8 cellular contexts compared by ENCODE assay signal in the genomic region with DNA sequence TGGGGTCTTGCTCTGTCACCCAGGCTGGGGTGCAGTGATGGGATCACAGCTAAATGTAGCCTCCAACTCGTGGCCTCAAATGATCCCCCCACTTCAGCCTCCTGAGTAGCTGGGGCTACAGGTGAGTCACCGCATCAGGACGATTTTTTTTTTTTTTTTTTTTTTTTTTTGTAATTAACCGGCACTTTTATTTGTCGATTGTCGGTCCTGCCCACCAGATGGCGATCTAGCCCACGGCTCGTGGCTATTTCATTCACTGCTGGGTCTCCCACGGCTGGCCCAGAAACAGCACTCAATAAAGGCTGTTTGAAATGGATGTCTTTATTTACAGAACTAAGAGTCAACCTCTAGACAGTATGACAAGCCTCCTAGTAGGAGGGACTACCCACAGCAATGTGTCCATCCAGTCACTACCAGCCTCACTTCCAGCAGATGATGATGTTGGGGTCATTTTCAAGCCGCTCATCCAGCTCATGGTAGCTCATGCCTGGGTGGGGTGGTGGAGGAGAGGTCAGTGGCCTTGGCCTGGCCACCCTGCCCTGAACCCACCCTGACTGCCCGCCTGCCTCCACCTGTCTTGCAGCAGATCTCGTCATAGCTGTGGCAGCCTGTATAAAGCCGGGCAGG. TPM values are rescaled to one million over a fixed set of nuclear protein-coding genes. Genes with fewer than 3 reads are reported as not detected.
A peak's percentile ranks its signal among the peaks of the same experiment; 100 is the strongest.
DNase-seq lines count a peak whose midpoint lies in the region; ATAC-seq and TF ChIP-seq lines count a peak whose summit lies in the region.

No MANE protein-coding gene starts in this region.

- H3K9me2 ChIP-seq in Karpas-422 (replicated peaks; ENCODE audit: insufficient read depth, low read length) (no peaks in the 10 kb centered on the region), SK-N-SH (no peaks in the 10 kb centered on the region)

- H3K27ac ChIP-seq in Karpas-422 (ENCODE audit: low read length) = no peak overlapping the region
- H3K27ac ChIP-seq in SK-N-SH (ENCODE audit: low read depth in 2 of 2, low read length in 1 of 2) = peak overlapping the region in 1 of 2 experiments; percentile 35; a peak in 1 of 4 replicates
- H3K27ac ChIP-seq in heart left ventricle = no peak overlapping the region
- H3K27ac ChIP-seq in gastrocnemius medialis = peak overlapping the region in 3 of 4 donors; percentile 7 to 14 (median 12)

- H3K4me1 ChIP-seq in Karpas-422 (ENCODE audit: low read length) (peaks cover 35% of the 10 kb centered on the region), SK-N-SH (ENCODE audit: control insufficient read depth in 1 of 2, insufficient read depth in 2 of 2, low read depth in 1 of 2, low read length in 1 of 2) (peaks cover 11 to 42% of the 10 kb centered on the region in 2 experiments; a peak in 1 of 4 replicates), heart left ventricle (peaks cover 5 to 50% (median 37%) of the 10 kb centered on the region in 12 donors), gastrocnemius medialis (peaks cover 23 to 45% of the 10 kb centered on the region in 2 donors)

- DNase-seq in DMS53 (lab: John Stamatoyannopoulos, UW) = peak; percentile 81
- peak; percentile 93 for DNase-seq in Karpas-422
- peak; percentile 83 for DNase-seq in SK-N-SH
- peak; percentile 78 for DNase-seq in activated naive CD4-positive, alpha-beta T cell treated with anti-CD3 and anti-CD28 coated beads, Interleukin-2, amount 50 U/mL, for 16 hours
- DNase-seq in heart left ventricle = peak; percentile 58 to 76 (median 73)
- DNase-seq in gastrocnemius medialis = peak in 1 of 2 donors; percentile 51

- H3K27me3 ChIP-seq in Karpas-422 (ENCODE audit: low read length) (no peaks in the 10 kb centered on the region), SK-N-SH (ENCODE audit: insufficient read depth) (no peaks in the 10 kb centered on the region), heart left ventricle (no peaks in the 10 kb centered on the region), gastrocnemius medialis (no peaks in the 10 kb centered on the region)

- no peak for TF ChIP-seq EP300 in SK-N-SH (IDR thresholded peaks at IDR 0.05; ENCODE audit: borderline replicate concordance in 1 of 2, low read depth in 1 of 2, low read length in 1 of 2)

- H3K4me3 ChIP-seq in Karpas-422 (ENCODE audit: low read length) (no peak overlapping the region), SK-N-SH (ENCODE audit: low read depth in 2 of 2, low read length in 1 of 2) (no peak overlapping the region), heart left ventricle (no peak overlapping the region), gastrocnemius medialis (no peak overlapping the region)

- POLR2A ChIA-PET in SK-N-SH (lab: Yijun Ruan, JAX) = interaction anchor here (0.9 to 2.6 kb wide), 5 partner anchors 10 to 221 kb away, joined by 3 to 5 read pairs (median 4); a partner anchor contains a TSS

- H3K79me2 ChIP-seq in Karpas-422 (ENCODE audit: low read length) (peaks cover 24% of the 10 kb centered on the region), SK-N-SH (ENCODE audit: insufficient read depth) (peaks cover 28% of the 10 kb centered on the region)

- H3K9me3 ChIP-seq in Karpas-422 (ENCODE audit: low read length) (no peaks in the 10 kb centered on the region), SK-N-SH (no peaks in the 10 kb centered on the region), heart left ventricle (no peaks in the 10 kb centered on the region), gastrocnemius medialis (no peaks in the 10 kb centered on the region)

- intact Hi-C loops in heart left ventricle (cut with DNase I) = loop anchor here in 9 of 10 donors (1.0 to 10.0 kb wide), 5 partner anchors 85 to 1038 kb away; a partner anchor contains a TSS
- intact Hi-C loops in gastrocnemius medialis (cut with DNase I; ENCODE audit: low total_unique reads) = loop anchor here (1.0 kb wide), 2 partner anchors 41 to 195 kb away; no protein-coding TSS in a partner anchor

- ATAC-seq in heart left ventricle (no peak), gastrocnemius medialis (no peak), HG02970 (IDR thresholded peaks at IDR 0.05; ENCODE audit: low FRiP score, unreplicated experiment) (no peak), GM19452 (IDR thresholded peaks at IDR 0.05; ENCODE audit: unreplicated experiment) (no peak)

- H3K36me3 ChIP-seq in Karpas-422 (ENCODE audit: insufficient read depth, low read length) = no peaks in the 10 kb centered on the region
- H3K36me3 ChIP-seq in SK-N-SH (replicated peaks in 1 of 2; ENCODE audit: control insufficient read depth in 1 of 2, insufficient read depth in 2 of 2, low read length in 1 of 2) = peaks cover 0 to 17% of the 10 kb centered on the region in 2 experiments
- peaks cover 0 to 18% (median 11%) of the 10 kb centered on the region in 9 donors for H3K36me3 ChIP-seq in heart left ventricle
- peaks cover 0 to 11% of the 10 kb centered on the region in 2 donors for H3K36me3 ChIP-seq in gastrocnemius medialis

- CTCF ChIA-PET in SK-N-SH (lab: Yijun Ruan, JAX) = interaction anchor here (0.6 to 6.0 kb wide), 38 partner anchors 9 to 566 kb away, joined by 3 to 45 read pairs (median 4); a partner anchor contains a TSS

- WGBS in SK-N-SH (ENCODE audit: low lambda C conversion rate) = 18% methylated on average over 13 of the region's 14 CpGs
- 27 to 29% (median 28%) methylated on average over 14 of the region's 14 CpGs for WGBS in heart left ventricle, 4 donors

- no peak overlapping the region for H3K4me2 ChIP-seq in Karpas-422 (ENCODE audit: low read depth, low read length, poor library complexity, severe bottlenecking)
- H3K4me2 ChIP-seq in SK-N-SH = no peak overlapping the region

- peaks cover 3% of the 10 kb centered on the region for H3F3A ChIP-seq in SK-N-SH (replicated peaks; ENCODE audit: insufficient read depth)

- no peak for TF ChIP-seq POLR2A in heart left ventricle (IDR thresholded peaks at IDR 0.05)
- TF ChIP-seq POLR2A in gastrocnemius medialis (IDR thresholded peaks at IDR 0.05) = no peak

- in situ Hi-C loops in gastrocnemius medialis (cut with MboI; ENCODE audit: low sequenced_read_pairs in 4 of 4) = loop anchor here in 3 of 4 donors (5.0 to 10.0 kb wide), 3 partner anchors 195 to 200 kb away; no protein-coding TSS in a partner anchor

- H4K20me1 ChIP-seq in Karpas-422 (ENCODE audit: insufficient read depth, low read depth, low read length) (no peaks in the 10 kb centered on the region), SK-N-SH (ENCODE audit: insufficient read depth) (0 out of 2 replicates have a peak, but pooled peaks cover 3% of the 10 kb centered on the region)

- H3K9ac ChIP-seq in Karpas-422 (ENCODE audit: low read length) (no peak overlapping the region), SK-N-SH (no peak overlapping the region)

- H2AFZ ChIP-seq in Karpas-422 (ENCODE audit: low read length) (no peak overlapping the region), SK-N-SH (ENCODE audit: low read depth) (no peak overlapping the region)

- TF ChIP-seq RAD21 in SK-N-SH (IDR thresholded peaks at IDR 0.05; ENCODE audit: low read length) = peak; percentile 83

- peak; percentile 71 for TF ChIP-seq CTCF in SK-N-SH (IDR thresholded peaks at IDR 0.05)
- peak; percentile 46 to 74 (median 65) for TF ChIP-seq CTCF in heart left ventricle (IDR thresholded peaks at IDR 0.05)
- peak in 4 of 5 experiments; percentile 52 to 62 (median 58) for TF ChIP-seq CTCF in gastrocnemius medialis (IDR thresholded peaks at IDR 0.05 in 4 of 5, conservative IDR thresholded peaks at IDR 0.05 in 1 of 5)

TF ChIP-seq in SK-N-SH, 30 proteins besides CTCF, POLR2A, EP300 and RAD21 (continues in another document):
- no peak for TF ChIP-seq YY1 (IDR thresholded peaks at IDR 0.05; ENCODE audit: low read depth)
- no peak; the same call in 1 of the 2 replicates for TF ChIP-seq FOSL2 (IDR thresholded peaks at IDR 0.05; ENCODE audit: borderline replicate concordance, low read depth)
- TF ChIP-seq SIN3A (IDR thresholded peaks at IDR 0.05; ENCODE audit: borderline replicate concordance, low read depth, low read length) = 0 out of 2 replicates have a peak, but pooled peaks have one; percentile 15

RNA-seq across cellular contexts. Expression of a gene that starts 1.8 kb away (rescaled TPM):
- 1.3 and 1.4 TPM in 2 replicates for total RNA-seq in Karpas-422 (2014; rRNA removed; shearing (Covaris generic); ENCODE audit: low replicate concordance)
- polyA plus RNA-seq in SK-N-SH (2012; rRNA removed) (0.83 and 0.95 TPM in 2 replicates), heart left ventricle (under 1 TPM; 0.15 to 0.29 TPM)
- polyA plus RNA-seq in SK-N-SH (2012; cell fraction: cytosol; rRNA removed) = 0.33 and 0.73 TPM in 2 replicates
- 4.2 and 8.1 TPM in 2 replicates for polyA plus RNA-seq in SK-N-SH (2012; cell fraction: nucleus; rRNA removed)
- total RNA-seq in heart left ventricle (1 to 10 TPM in 2 of 9 donors, under 1 TPM in 2, not detected in 5; 0.49 to 1.4 (median 1.0) TPM), gastrocnemius medialis (1 to 10 TPM in 1 of 4 donors, not detected in 3; 3.0 TPM)

RNA-seq across cellular contexts. Expression of a gene that starts 3.3 kb away (rescaled TPM):
- total RNA-seq in Karpas-422 (2014; rRNA removed; shearing (Covaris generic); ENCODE audit: low replicate concordance) = 51.2 and 71.1 TPM in 2 replicates
- polyA plus RNA-seq in SK-N-SH (2012; rRNA removed) (43.6 and 56.2 TPM in 2 replicates), heart left ventricle (10 to 100 TPM; 14.4 to 19.0 TPM)
- 23.0 and 30.4 TPM in 2 replicates for polyA plus RNA-seq in SK-N-SH (2012; cell fraction: cytosol; rRNA removed)
- 124 and 132 TPM in 2 replicates for polyA plus RNA-seq in SK-N-SH (2012; cell fraction: nucleus; rRNA removed)
- total RNA-seq in heart left ventricle (10 to 100 TPM; 12.0 to 18.4 (median 15.3) TPM), gastrocnemius medialis (10 to 100 TPM; 14.1 to 26.2 (median 23.1) TPM)

RNA-seq across cellular contexts. Expression of a gene that starts 3.4 kb away (rescaled TPM):
- total RNA-seq in Karpas-422 (2014; rRNA removed; shearing (Covaris generic); ENCODE audit: low replicate concordance) = 32.5 and 35.0 TPM in 2 replicates
- 40.7 and 46.5 TPM in 2 replicates for polyA plus RNA-seq in SK-N-SH (2012; rRNA removed)
- polyA plus RNA-seq in SK-N-SH (2012; cell fraction: cytosol; rRNA removed) = 22.5 and 32.0 TPM in 2 replicates
- polyA plus RNA-seq in SK-N-SH (2012; cell fraction: nucleus; rRNA removed) = 59.4 and 69.3 TPM in 2 replicates
- total RNA-seq in heart left ventricle = 10 to 100 TPM in 2 of 9 donors, 1 to 10 TPM in 7; 4.9 to 16.5 (median 7.8) TPM
- 10 to 100 TPM in 1 of 2 donors, 1 to 10 TPM in 1; 6.7 to 18.6 TPM for polyA plus RNA-seq in heart left ventricle
- total RNA-seq in gastrocnemius medialis = 10 to 100 TPM; 13.3 to 19.9 (median 17.8) TPM

RNA-seq across cellular contexts. Expression of a gene that starts 6.7 kb away (rescaled TPM):
- 33.3 and 69.4 TPM in 2 replicates for total RNA-seq in Karpas-422 (2014; rRNA removed; shearing (Covaris generic); ENCODE audit: low replicate concordance)
- polyA plus RNA-seq in SK-N-SH (2012; rRNA removed) = 28.1 and 32.3 TPM in 2 replicates
- 19.1 and 27.8 TPM in 2 replicates for polyA plus RNA-seq in SK-N-SH (2012; cell fraction: cytosol; rRNA removed)
- polyA plus RNA-seq in SK-N-SH (2012; cell fraction: nucleus; rRNA removed) = 34.1 and 37.0 TPM in 2 replicates
- total RNA-seq in heart left ventricle = 10 to 100 TPM in 7 of 9 donors, 1 to 10 TPM in 2; 7.9 to 25.5 (median 11.4) TPM
- polyA plus RNA-seq in heart left ventricle = 10 to 100 TPM; 14.2 to 58.6 TPM
- 10 to 100 TPM; 13.3 to 22.5 (median 18.0) TPM for total RNA-seq in gastrocnemius medialis

RNA-seq across cellular contexts. Expression of a gene that starts 12.0 kb away (rescaled TPM):
- total RNA-seq in Karpas-422 (2014; rRNA removed; shearing (Covaris generic); ENCODE audit: low replicate concordance) = 13.8 and 25.8 TPM in 2 replicates
- polyA plus RNA-seq in SK-N-SH (2012; rRNA removed) (47.8 and 49.2 TPM in 2 replicates), heart left ventricle (10 to 100 TPM; 21.6 to 57.3 TPM)
- 20.4 and 34.9 TPM in 2 replicates for polyA plus RNA-seq in SK-N-SH (2012; cell fraction: cytosol; rRNA removed)
- 33.8 and 42.1 TPM in 2 replicates for polyA plus RNA-seq in SK-N-SH (2012; cell fraction: nucleus; rRNA removed)
- total RNA-seq in heart left ventricle (10 to 100 TPM; 20.5 to 56.4 (median 28.9) TPM), gastrocnemius medialis (10 to 100 TPM; 26.9 to 57.8 (median 42.3) TPM)

Comparison
In these comparisons a context has a peak if more than half of its experiments do, and no peak if none do; other contexts are left out.
1. H3K27ac ChIP-seq: peak in gastrocnemius medialis (3 of 4); none in Karpas-422 (single experiment) and heart left ventricle (0 of 12).
2. Peak in every context shown above with its lines, with median percentiles within 50 percentile points of each other: CTCF ChIP-seq.